17 cellular contexts compared by ENCODE assay signal in the genomic region with DNA sequence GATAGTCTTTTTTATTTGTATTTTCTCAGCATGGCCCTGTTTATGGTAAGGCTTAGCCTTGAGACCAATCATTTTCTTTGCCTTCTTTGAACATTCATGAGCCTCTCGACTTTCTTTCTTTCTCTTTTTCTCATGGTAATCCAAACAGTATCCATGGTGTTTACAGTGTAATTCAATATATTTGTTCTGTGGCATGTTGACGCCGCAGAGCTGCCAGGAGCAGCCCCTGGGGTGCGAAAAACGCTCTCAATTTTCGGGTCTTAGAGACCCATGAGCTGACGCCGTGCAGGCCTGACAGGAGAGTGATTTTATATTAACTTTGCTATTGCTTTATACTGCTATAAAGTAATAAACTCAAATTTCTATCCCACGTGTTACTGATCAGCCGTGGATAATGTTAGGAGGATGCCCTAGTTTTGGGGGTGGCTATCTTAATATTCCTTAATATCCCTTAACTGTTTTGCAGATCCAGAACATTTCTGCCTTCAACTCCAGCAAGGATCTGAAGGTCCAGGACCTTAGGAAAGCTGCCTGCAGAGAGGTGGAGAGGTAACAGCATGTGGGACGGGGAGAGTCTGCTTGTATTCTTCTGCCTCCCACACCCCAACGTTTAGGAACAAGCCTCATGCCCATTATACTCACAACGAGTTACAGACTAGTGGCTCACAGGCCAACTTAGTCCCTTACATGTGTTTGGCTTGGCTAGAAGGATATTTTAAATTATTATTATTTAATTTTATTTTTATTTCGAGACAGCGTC. TPM values are rescaled to one million over a fixed set of nuclear protein-coding genes. Genes with fewer than 3 reads are reported as not detected.
DNase-seq lines count a peak whose midpoint lies in the region; ATAC-seq, FAIRE-seq and TF ChIP-seq lines count a peak whose summit lies in the region.
"Had no signal": no experiment of that assay in that cellular context is flagged by ENCODE, and none has a peak within 500 bp of the region (broad histone marks: within the 10 kb centered on the region; RNA-seq: fewer than 3 reads in every experiment).

No MANE protein-coding gene starts in this region.

- TF ChIP-seq POLR2A in GM12891 (IDR thresholded peaks at IDR 0.05; ENCODE audit: low read depth, low read length) (no peak), erythroblast (IDR thresholded peaks at IDR 0.05; ENCODE audit: low read length) (no peak)

- H3K79me2 ChIP-seq in OCI-LY1 (ENCODE audit: insufficient read depth, low read length): peaks cover 23% of the 10 kb centered on the region
- no peaks in the 10 kb centered on the region for H3K79me2 ChIP-seq in PC-3 (ENCODE audit: low read length)

- H3K27ac Mint-ChIP-seq in nephron progenitor cell: peak overlapping the region; percentile 76
- H3K27ac Mint-ChIP-seq: activated T-helper 2 cell treated with anti-CD3 and anti-CD28 coated beads, Interferon-gamma antibody, Interleukin-2, Interleukin-4, amounts not matched to agents 10 μg/mL and 5 μg/mL and 100 μg/mL, durations not matched to agents 14 hours and 24 hours and 36 hours; memory B cell had no signal

- H3K36me3 Mint-ChIP-seq in nephron progenitor cell (ENCODE audit: low read depth): peaks cover 4% of the 10 kb centered on the region
- H3K36me3 Mint-ChIP-seq: memory B cell had no signal

- H3K4me2 ChIP-seq in OCI-LY1 (ENCODE audit: low read length): peak overlapping the region; percentile 94
- no peak overlapping the region for H3K4me2 ChIP-seq in PC-3 (ENCODE audit: low read length)
- H3K4me2 ChIP-seq: SK-N-SH had no signal

- intact Hi-C loops in PC-3 (cut with micrococcal nuclease): no loop called here

- FAIRE-seq in GM12891 (lab: Jason Lieb, UNC): peak; percentile 38
- FAIRE-seq: colon, H1 had no signal

- peaks cover 6% of the 10 kb centered on the region for H3K27me3 Mint-ChIP-seq in nephron progenitor cell (ENCODE audit: low read depth, poor library complexity)
- H3K27me3 Mint-ChIP-seq: memory B cell had no signal

- CTCF ChIA-PET in PC-3 (lab: Charles Lee): no interaction called here

- H3F3A ChIP-seq in OCI-LY1 (ENCODE audit: insufficient read depth, low read length) (no peaks in the 10 kb centered on the region), PC-3 (ENCODE audit: low read length, unreplicated experiment) (no peaks in the 10 kb centered on the region)

- H3K4me3 Mint-ChIP-seq in nephron progenitor cell: peak overlapping the region; percentile 54

- peak overlapping the region; percentile 98 for H3K27ac ChIP-seq in OCI-LY1 (ENCODE audit: low read depth, low read length, poor library complexity, severe bottlenecking)
- H3K27ac ChIP-seq in PC-3 (ENCODE audit: low read length): no peak overlapping the region
- H3K27ac ChIP-seq: neutrophil, uterus had no signal

- H3K9me2 ChIP-seq in OCI-LY1 (ENCODE audit: low read depth, low read length) (no peaks in the 10 kb centered on the region), PC-3 (replicated peaks; ENCODE audit: low read length) (no peaks in the 10 kb centered on the region)
- H3K9me2 ChIP-seq: SK-N-SH had no signal

- DNase-seq in GM12891 (ENCODE audit: insufficient read length, low spot score) (no peak), NCI-H2081 (lab: John Stamatoyannopoulos, UW) (peak; percentile 53 to 76), nephron progenitor cell (peak; percentile 12), PC-3 (no peak), erythroblast (lab: John Stamatoyannopoulos, UW) (no peak)
- DNase-seq in activated T-cell treated with anti-CD3 and anti-CD28 coated beads, Interleukin-2, amount 50 U/mL, for 1 hour: no peak
- DNase-seq: activated CD8-positive, alpha-beta memory T cell treated with anti-CD3 and anti-CD28 coated beads for 24 hours; SK-N-SH; stimulated activated CD4-positive, alpha-beta T cell treated with anti-CD3 and anti-CD28 coated beads, Interleukin-4, amount 100 ng/mL, for 4 hours; uterus had no signal

- H4K20me1 ChIP-seq in OCI-LY1 (ENCODE audit: insufficient read depth, low read length): no peaks in the 10 kb centered on the region
- H4K20me1 ChIP-seq in PC-3 (ENCODE audit: low read length): no peaks in the 10 kb centered on the region

- no TSS peak for BruUV-seq in PC-3 (replicated peaks; lab: Mats Ljungman, UMichigan)

- H3K9ac ChIP-seq in OCI-LY1 (ENCODE audit: low read length) (peak overlapping the region; percentile 92), PC-3 (ENCODE audit: low read length) (no peak overlapping the region)
- H3K9ac ChIP-seq: SK-N-SH had no signal

- TF ChIP-seq CTCF in OCI-LY1 (IDR thresholded peaks at IDR 0.05; ENCODE audit: low read length) (no peak), nephron progenitor cell (IDR thresholded peaks at IDR 0.05) (no peak), PC-3 (conservative IDR thresholded peaks at IDR 0.05; ENCODE audit: low read depth, low read length) (no peak)

- no peaks in the 10 kb centered on the region for H3K27me3 ChIP-seq in OCI-LY1 (ENCODE audit: insufficient read depth, low read length)
- no peaks in the 10 kb centered on the region for H3K27me3 ChIP-seq in PC-3 (ENCODE audit: low read length)
- H3K27me3 ChIP-seq: uterus had no signal

- peaks cover 18% of the 10 kb centered on the region; the same call in 1 of the 2 replicates for H3K36me3 ChIP-seq in OCI-LY1 (ENCODE audit: insufficient read depth, low read length)
- H3K36me3 ChIP-seq in PC-3 (ENCODE audit: low read depth, low read length): no peaks in the 10 kb centered on the region
- H3K36me3 ChIP-seq: neutrophil, uterus had no signal

- H3K4me1 ChIP-seq in OCI-LY1 (ENCODE audit: insufficient read depth, low read length, severe bottlenecking) (peaks cover 100% of the 10 kb centered on the region), PC-3 (ENCODE audit: insufficient read depth, low read length) (no peaks in the 10 kb centered on the region)
- H3K4me1 ChIP-seq: uterus had no signal

- H2AFZ ChIP-seq in OCI-LY1 (ENCODE audit: low read length): no peak overlapping the region
- H2AFZ ChIP-seq in PC-3 (ENCODE audit: low read length): no peak overlapping the region

- POLR2A ChIA-PET in PC-3 (lab: Charles Lee; ENCODE audit: unreplicated experiment): no interaction called here

- H3K4me1 Mint-ChIP-seq in nephron progenitor cell: peaks cover 55% of the 10 kb centered on the region

- H3K9me3 ChIP-seq in OCI-LY1 (ENCODE audit: low read length): no peaks in the 10 kb centered on the region
- no peaks in the 10 kb centered on the region for H3K9me3 ChIP-seq in PC-3 (ENCODE audit: low read length)
- H3K9me3 ChIP-seq: neutrophil, SK-N-SH, uterus had no signal

- ATAC-seq in PC-3: no peak
- no peak for ATAC-seq in GM19455 (IDR thresholded peaks at IDR 0.05; ENCODE audit: unreplicated experiment)

- peak overlapping the region; percentile 75 for H3K4me3 ChIP-seq in OCI-LY1 (ENCODE audit: low read depth, low read length, poor library complexity, severe bottlenecking)
- H3K4me3 ChIP-seq in PC-3 (ENCODE audit: low read length): no peak overlapping the region
- H3K4me3 ChIP-seq: uterus had no signal

- no peaks in the 10 kb centered on the region for H3K9me3 Mint-ChIP-seq in nephron progenitor cell
- H3K9me3 Mint-ChIP-seq: activated T-helper 2 cell treated with anti-CD3 and anti-CD28 coated beads, Interferon-gamma antibody, Interleukin-2, Interleukin-4, amounts not matched to agents 10 μg/mL and 5 μg/mL and 100 μg/mL, durations not matched to agents 14 hours and 24 hours and 36 hours; memory B cell had no signal

TF ChIP-seq in GM12891, 5 proteins besides CTCF, POLR2A, EP300 and RAD21:
- TF ChIP-seq POU2F2 (IDR thresholded peaks at IDR 0.05; ENCODE audit: low read depth, low read length) (no peak), PAX5 (IDR thresholded peaks at IDR 0.05; ENCODE audit: insufficient read depth, low read length, severe bottlenecking) (no peak), SPI1 (IDR thresholded peaks at IDR 0.05; ENCODE audit: low read depth, low read length) (no peak), TAF1 (IDR thresholded peaks at IDR 0.05; ENCODE audit: low read depth, low read length) (no peak), POLR2AphosphoS5 (IDR thresholded peaks at IDR 0.05; ENCODE audit: low read depth, low read length) (no peak)

RNA-seq across cellular contexts. Expression of gene MYO1E, which starts 29.3 kb away (rescaled TPM):
- 94.9 TPM for polyA plus RNA-seq in GM12891 (2012; ENCODE audit: low read depth, missing spikeins)
- 67.7 and 68.8 TPM in 2 replicates for total RNA-seq in PC-3 (2014; rRNA removed)

RNA-seq across cellular contexts. Expression of gene FAM81A, which starts 36.0 kb away (rescaled TPM):
- polyA plus RNA-seq in GM12891 (2012; ENCODE audit: low read depth, missing spikeins): 13.4 TPM
- total RNA-seq in PC-3 (2014; rRNA removed): 2.5 and 8.1 TPM in 2 replicates

Comparison
In these comparisons a context has a peak if more than half of its experiments do, and no peak if none do; other contexts are left out.
1. DNase-seq: peak in NCI-H2081 (2 of 2) and nephron progenitor cell (single experiment); none in GM12891 (single experiment), PC-3 (single experiment), activated T-cell treated with anti-CD3 and anti-CD28 coated beads, Interleukin-2, amount 50 U/mL, for 1 hour (single experiment) and erythroblast (0 of 2).